In genomic region chr11:61107888-61108287, GRCh38 we compare ENCODE assay signal across 14 cellular contexts. TPM values are rescaled to one million over a fixed set of nuclear protein-coding genes. Genes with fewer than 3 reads are reported as not detected.
"Had no signal": no experiment of that assay in that cellular context is flagged by ENCODE, and none has a peak within 500 bp of the region (broad histone marks: within the 10 kb centered on the region; RNA-seq: fewer than 3 reads in every experiment).

No MANE protein-coding gene starts in this region.

- H3K27ac ChIP-seq: dorsolateral prefrontal cortex, esophagus muscularis mucosa, lower lobe of right lung, parathyroid adenoma, tibial nerve had no signal

- H3K27me3 ChIP-seq: dorsolateral prefrontal cortex, esophagus muscularis mucosa, tibial nerve had no signal

- H3K9me3 Mint-ChIP-seq: activated CD4-positive, alpha-beta memory T cell treated with anti-CD3 and anti-CD28 coated beads, Interleukin-2, amount 10 ng/mL, durations not matched to agents 7 days and 5 days; immature natural killer cell; mesothelial cell of epicardium had no signal

- H3K27me3 Mint-ChIP-seq: activated CD4-positive, alpha-beta memory T cell treated with anti-CD3 and anti-CD28 coated beads, Interleukin-2, amount 10 ng/mL, durations not matched to agents 7 days and 5 days had no signal

- H3K9me3 ChIP-seq: esophagus muscularis mucosa, lower lobe of right lung, tibial nerve had no signal

- H3K4me1 Mint-ChIP-seq: mesothelial cell of epicardium had no signal

- DNase-seq: activated CD4-positive, alpha-beta memory T cell treated with anti-CD3 and anti-CD28 coated beads, Interleukin-2, amount 10 ng/mL, durations not matched to agents 7 days and 5 days; dorsolateral prefrontal cortex; glutamatergic neuron; immature natural killer cell; lower lobe of right lung; retina; SHP77 had no signal

- H3K27ac Mint-ChIP-seq: activated CD4-positive, alpha-beta memory T cell treated with anti-CD3 and anti-CD28 coated beads, Interleukin-2, amount 10 ng/mL, durations not matched to agents 7 days and 5 days; mesothelial cell of epicardium had no signal

- H3K4me3 Mint-ChIP-seq: activated CD4-positive, alpha-beta memory T cell treated with anti-CD3 and anti-CD28 coated beads, Interleukin-2, amount 10 ng/mL, durations not matched to agents 7 days and 5 days; immature natural killer cell; mesothelial cell of epicardium had no signal

- ATAC-seq: activated CD4-positive, CD25-positive, alpha-beta regulatory T cell treated with anti-CD3 and anti-CD28 coated beads, Interleukin-2, amount 50 U/mL, for 24 hours; lower lobe of right lung had no signal

- H3K36me3 Mint-ChIP-seq: immature natural killer cell, mesothelial cell of epicardium had no signal

RNA-seq across cellular contexts. Expression of gene CD5, which starts 5.6 kb away (rescaled TPM):
- total RNA-seq: bronchial epithelial cell, fibroblast of villous mesenchyme, mesothelial cell of epicardium had no signal
